Comparison of ENCODE assay signal across 8 cellular contexts in the genomic region with DNA sequence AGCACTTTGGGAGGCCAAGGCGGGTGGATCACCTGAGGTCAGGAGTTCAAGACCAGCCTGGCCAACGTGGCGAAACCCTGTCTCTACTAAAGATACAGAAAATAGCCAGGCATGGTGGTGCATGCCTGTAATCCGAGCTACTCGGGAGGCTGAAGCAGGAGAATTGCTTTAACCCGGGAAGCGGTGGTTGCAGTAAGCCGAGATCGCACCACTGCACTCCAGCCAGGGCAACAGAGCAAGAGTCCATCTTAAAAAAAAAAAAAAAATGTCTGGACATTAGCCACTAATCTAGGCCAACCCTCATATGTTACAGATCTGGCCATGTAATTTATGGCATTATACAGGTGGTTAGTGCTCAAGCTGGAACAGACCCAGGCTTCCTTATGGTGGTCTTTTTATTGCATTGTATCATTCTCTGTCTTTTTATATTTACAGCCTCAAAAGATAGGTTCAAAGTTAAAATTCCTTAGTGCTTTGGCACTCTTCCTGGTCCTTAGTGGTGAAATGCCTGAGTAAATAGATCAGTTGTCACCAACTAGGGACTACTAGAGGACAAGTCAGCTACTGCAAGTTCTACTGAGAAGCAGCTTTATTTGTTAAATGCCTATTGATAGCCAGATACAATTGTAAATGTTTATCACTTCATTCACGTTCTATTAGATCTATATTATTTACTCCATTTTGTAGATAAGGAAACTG. TPM values are rescaled to one million over a fixed set of nuclear protein-coding genes. Genes with fewer than 3 reads are reported as not detected.
DNase-seq lines count a peak whose midpoint lies in the region; ATAC-seq and TF ChIP-seq lines count a peak whose summit lies in the region.

No MANE protein-coding gene starts in this region.

- peaks cover 0 to 26% (median 1%) of the 10 kb centered on the region in 9 donors for H3K36me3 ChIP-seq in heart left ventricle
- peaks cover 0 to 48% (median under 1%) of the 10 kb centered on the region in 9 donors for H3K36me3 ChIP-seq in heart right ventricle
- H3K36me3 ChIP-seq in aorta (ENCODE audit: control insufficient read depth in 1 of 2, insufficient read depth in 2 of 2, low read length in 1 of 2): no peaks in the 10 kb centered on the region

- no peak overlapping the region for H3K4me3 Mint-ChIP-seq in endothelial cell (ENCODE audit: unreplicated experiment)

- peaks cover 0 to 63% (median 34%) of the 10 kb centered on the region in 12 donors for H3K4me1 ChIP-seq in heart left ventricle
- peaks cover 0 to 69% (median 37%) of the 10 kb centered on the region in 9 donors for H3K4me1 ChIP-seq in heart right ventricle
- peaks cover 0 to 11% of the 10 kb centered on the region in 2 donors for H3K4me1 ChIP-seq in aorta (ENCODE audit: control insufficient read depth in 1 of 2, insufficient read depth in 2 of 2, low read length in 2 of 2)

- intact Hi-C loops in heart left ventricle (cut with DNase I) (no loop called here), cardiac septum (cut with DNase I) (loop anchor here (5.0 kb wide), 1 partner anchor 56 kb away; no protein-coding TSS in a partner anchor), heart right ventricle (cut with DNase I) (loop anchor here in 1 of 10 donors (10.0 kb wide), 1 partner anchor 53 kb away; no protein-coding TSS in a partner anchor), aorta (cut with DNase I) (no loop called here)

- H3K27ac Mint-ChIP-seq in endothelial cell (ENCODE audit: unreplicated experiment): no peak overlapping the region

- H3K4me1 Mint-ChIP-seq in endothelial cell (ENCODE audit: unreplicated experiment): peaks cover 21% of the 10 kb centered on the region

- H3K9me3 ChIP-seq in heart left ventricle (no peaks in the 10 kb centered on the region), heart right ventricle (no peaks in the 10 kb centered on the region), aorta (ENCODE audit: control insufficient read depth, low read length) (no peaks in the 10 kb centered on the region)

- peak overlapping the region in 2 of 12 donors; percentile 11 to 80 for H3K27ac ChIP-seq in heart left ventricle
- no peak overlapping the region for H3K27ac ChIP-seq in heart right ventricle
- no peak overlapping the region for H3K27ac ChIP-seq in aorta (ENCODE audit: low read depth in 1 of 2, low read length in 2 of 2)

- H3K27me3 ChIP-seq in heart left ventricle (no peaks in the 10 kb centered on the region), heart right ventricle (no peaks in the 10 kb centered on the region), aorta (ENCODE audit: control insufficient read depth in 1 of 2, insufficient read depth in 2 of 2, low read length in 1 of 2) (no peaks in the 10 kb centered on the region)

- 75 to 86% (median 82%) methylated on average over 9 to 10 of the region's 10 CpGs for WGBS in heart left ventricle, 4 donors
- WGBS in heart right ventricle, 2 donors: 76 to 82% methylated on average over 10 of the region's 10 CpGs
- WGBS in aorta, 2 donors: 76 to 82% methylated on average over 10 of the region's 10 CpGs

- no peak overlapping the region for H3K4me3 ChIP-seq in heart left ventricle
- H3K4me3 ChIP-seq in heart right ventricle: no peak overlapping the region
- no peak overlapping the region for H3K4me3 ChIP-seq in aorta (ENCODE audit: low read length in 2 of 2)

- ATAC-seq in heart left ventricle (no peak), heart right ventricle (no peak), aorta (ENCODE audit: low FRiP score) (peak; percentile 65), GM18519 (IDR thresholded peaks at IDR 0.05; ENCODE audit: low FRiP score, unreplicated experiment) (no peak)

- no peaks in the 10 kb centered on the region for H3K27me3 Mint-ChIP-seq in endothelial cell (ENCODE audit: unreplicated experiment)

- H3K9me3 Mint-ChIP-seq in endothelial cell (ENCODE audit: unreplicated experiment): no peaks in the 10 kb centered on the region

- no peak for TF ChIP-seq POLR2A in heart left ventricle (IDR thresholded peaks at IDR 0.05)

- peaks cover 3% of the 10 kb centered on the region for H3K36me3 Mint-ChIP-seq in endothelial cell (ENCODE audit: low read depth, unreplicated experiment)

- DNase-seq in heart left ventricle: no peak
- DNase-seq in cardiac septum (ENCODE audit: low spot score): no peak
- peak; percentile 21 for DNase-seq in SKM-1 (lab: John Stamatoyannopoulos, UW; ENCODE audit: unreplicated experiment)
- no peak for DNase-seq in heart right ventricle
- DNase-seq in aorta: no peak
- DNase-seq in NCI-H510A treated with DMSO at 0.1 percent for 48 hours (lab: John Stamatoyannopoulos, UW): no peak
- DNase-seq in endothelial cell (ENCODE audit: low spot score): no peak

- TF ChIP-seq CTCF in heart left ventricle (IDR thresholded peaks at IDR 0.05): peak in 7 of 12 donors; percentile 13 to 42 (median 29)
- peak in 6 of 9 donors; percentile 14 to 42 (median 35) for TF ChIP-seq CTCF in heart right ventricle (IDR thresholded peaks at IDR 0.05)
- no peak for TF ChIP-seq CTCF in endothelial cell (IDR thresholded peaks at IDR 0.05; ENCODE audit: unreplicated experiment)

RNA-seq across cellular contexts. Expression of a gene that starts 16.0 kb away (rescaled TPM):
- total RNA-seq in heart left ventricle (10 to 100 TPM in 1 of 9 donors, 1 to 10 TPM in 8; 4.3 to 10.3 (median 8.0) TPM), cardiac septum (9.2 TPM), heart right ventricle (1 to 10 TPM; 2.7 to 9.6 (median 6.1) TPM), aorta (10 to 100 TPM; 38.7 to 65.8 TPM), endothelial cell (ENCODE audit: unreplicated experiment) (7.2 TPM)
- polyA plus RNA-seq in heart left ventricle (10 to 100 TPM in 1 of 2 donors, 1 to 10 TPM in 1; 3.7 to 11.1 TPM), heart right ventricle (10 to 100 TPM in 1 of 2 donors, 1 to 10 TPM in 1; 2.3 to 15.7 TPM), aorta (10 to 100 TPM in 1 of 2 donors, 1 to 10 TPM in 1; 3.3 to 14.2 TPM)

RNA-seq across cellular contexts. Expression of a gene that starts 42.7 kb away (rescaled TPM):
- 10 to 100 TPM; 10.5 to 27.8 (median 13.7) TPM for total RNA-seq in heart left ventricle
- polyA plus RNA-seq in heart left ventricle: 10 to 100 TPM in 1 of 2 donors, 1 to 10 TPM in 1; 8.6 to 18.9 TPM
- total RNA-seq in cardiac septum: 14.7 TPM
- 10 to 100 TPM in 8 of 10 donors, 1 to 10 TPM in 2; 8.5 to 17.0 (median 11.9) TPM for total RNA-seq in heart right ventricle
- 1 to 10 TPM; 5.5 to 9.1 TPM for polyA plus RNA-seq in heart right ventricle
- total RNA-seq in aorta: 10 to 100 TPM; 16.0 to 21.9 TPM
- polyA plus RNA-seq in aorta: 10 to 100 TPM in 1 of 2 donors, 1 to 10 TPM in 1; 7.3 to 14.7 TPM
- 23.5 TPM for total RNA-seq in endothelial cell (ENCODE audit: unreplicated experiment)

RNA-seq across cellular contexts. Expression of a gene that starts 42.8 kb away (rescaled TPM):
- total RNA-seq in heart left ventricle (10 to 100 TPM; 10.6 to 25.9 (median 20.0) TPM), cardiac septum (16.9 TPM), heart right ventricle (10 to 100 TPM; 12.1 to 24.6 (median 16.6) TPM), aorta (10 to 100 TPM; 16.8 to 20.8 TPM), endothelial cell (ENCODE audit: unreplicated experiment) (32.7 TPM)
- polyA plus RNA-seq in heart left ventricle (10 to 100 TPM in 1 of 2 donors, 1 to 10 TPM in 1; 5.2 to 13.7 TPM), heart right ventricle (1 to 10 TPM; 3.7 to 6.9 TPM), aorta (10 to 100 TPM in 1 of 2 donors, 1 to 10 TPM in 1; 5.1 to 10.2 TPM)
